Comparison of ENCODE assay signal across 18 cellular contexts in genomic region chr15:88901713-88902490, GRCh38. TPM values are rescaled to one million over a fixed set of nuclear protein-coding genes. Genes with fewer than 3 reads are reported as not detected.
A peak's percentile ranks its signal among the peaks of the same experiment; 100 is the strongest.
DNase-seq lines count a peak whose midpoint lies in the region; ATAC-seq, FAIRE-seq and TF ChIP-seq lines count a peak whose summit lies in the region.
"Had no signal": no experiment of that assay in that cellular context is flagged by ENCODE, and none has a peak within 500 bp of the region (broad histone marks: within the 10 kb centered on the region; RNA-seq: fewer than 3 reads in every experiment).

No MANE protein-coding gene starts in this region.

- TF ChIP-seq CTCF in A549 (IDR thresholded peaks at IDR 0.05) = no peak
- no peak for TF ChIP-seq CTCF in ascending aorta (IDR thresholded peaks at IDR 0.05)
- no peak for TF ChIP-seq CTCF in neural crest cell (conservative IDR thresholded peaks at IDR 0.05)

- no peaks in the 10 kb centered on the region for H3K36me3 ChIP-seq in CD8-positive, alpha-beta memory T cell (ENCODE audit: insufficient read depth, low read length)
- H3K36me3 ChIP-seq in ascending aorta = peaks cover 58 to 82% of the 10 kb centered on the region in 2 donors

- intact Hi-C loops in ascending aorta (cut with DNase I) (loop anchor here (5.0 kb wide), 1 partner anchor 225 kb away; no protein-coding TSS in a partner anchor), left cardiac atrium (cut with DNase I) (loop anchor here in 1 of 2 donors (5.0 kb wide), 1 partner anchor 275 kb away; no protein-coding TSS in a partner anchor)

- no peak overlapping the region for H3K4me3 Mint-ChIP-seq in CD8-positive, alpha-beta memory T cell
- H3K4me3 Mint-ChIP-seq in neural crest cell = no peak overlapping the region

- peaks cover 0 to 1% of the 10 kb centered on the region in 2 donors for H3K27me3 Mint-ChIP-seq in CD8-positive, alpha-beta memory T cell
- H3K27me3 Mint-ChIP-seq in neural crest cell (ENCODE audit: low read depth) = no peaks in the 10 kb centered on the region

- no peak for TF ChIP-seq EP300 in A549 (IDR thresholded peaks at IDR 0.05)

- FAIRE-seq in A549 (lab: Jason Lieb, UNC) = no peak

- peak overlapping the region in 1 of 2 experiments; percentile 2; a peak in 3 of 6 replicates for H3K27ac ChIP-seq in A549
- H3K27ac ChIP-seq in CD8-positive, alpha-beta memory T cell (ENCODE audit: low read depth, low read length) = no peak overlapping the region
- peak overlapping the region; percentile 81 to 83 for H3K27ac ChIP-seq in ascending aorta
- H3K27ac ChIP-seq: dorsolateral prefrontal cortex, suprapubic skin had no signal

- peaks cover 26 to 46% (median 44%) of the 10 kb centered on the region in 3 donors for H3K4me1 Mint-ChIP-seq in CD8-positive, alpha-beta memory T cell
- H3K4me1 Mint-ChIP-seq in neural crest cell = peaks cover 22% of the 10 kb centered on the region

- 86% methylated on average over 11 of the region's 11 CpGs for WGBS in A549 (ENCODE audit: missing lambda C conversion rate)

- H3K27me3 ChIP-seq in CD8-positive, alpha-beta memory T cell (ENCODE audit: insufficient read depth, low read length, poor library complexity, severe bottlenecking) = no peaks in the 10 kb centered on the region
- H3K27me3 ChIP-seq in ascending aorta = no peaks in the 10 kb centered on the region
- H3K27me3 ChIP-seq: suprapubic skin had no signal

- TF ChIP-seq POLR2A in A549 (IDR thresholded peaks at IDR 0.05; ENCODE audit: low read length) = no peak

- H3K9me3 ChIP-seq in A549 = no peaks in the 10 kb centered on the region
- H3K9me3 ChIP-seq in CD8-positive, alpha-beta memory T cell (ENCODE audit: low read length) = no peaks in the 10 kb centered on the region
- H3K9me3 ChIP-seq in ascending aorta = no peaks in the 10 kb centered on the region
- H3K9me3 ChIP-seq: suprapubic skin had no signal

- H3K27ac Mint-ChIP-seq in CD8-positive, alpha-beta memory T cell = peak overlapping the region; percentile 62 to 95 (median 78)
- peak overlapping the region; percentile 35 for H3K27ac Mint-ChIP-seq in neural crest cell (ENCODE audit: unreplicated experiment)

- ATAC-seq in A549 (no peak), left cardiac atrium (no peak)

- H3K36me3 Mint-ChIP-seq in CD8-positive, alpha-beta memory T cell = peaks cover 4 to 25% (median 7%) of the 10 kb centered on the region in 3 donors
- H3K36me3 Mint-ChIP-seq in neural crest cell (ENCODE audit: low read depth) = peaks cover 11% of the 10 kb centered on the region

- H3K4me1 ChIP-seq in A549 = peaks cover 45% of the 10 kb centered on the region
- peaks cover 43% of the 10 kb centered on the region for H3K4me1 ChIP-seq in CD8-positive, alpha-beta memory T cell (ENCODE audit: insufficient read depth, low read length)
- H3K4me1 ChIP-seq in ascending aorta = peaks cover 8 to 77% of the 10 kb centered on the region in 2 donors

- no peak for DNase-seq in A549 (ENCODE audit: low read depth in 1 of 2, low spot score in 1 of 2)
- no peak for DNase-seq in CD8-positive, alpha-beta memory T cell
- DNase-seq in ascending aorta (ENCODE audit: low spot score in 2 of 2) = no peak
- DNase-seq in neural crest cell (ENCODE audit: low read depth, low spot score) = no peak
- no peak for DNase-seq in COLO829 (ENCODE audit: low spot score)
- no peak for DNase-seq in NCI-H2227 (lab: John Stamatoyannopoulos, UW; ENCODE audit: unreplicated experiment)
- no peak for DNase-seq in left cardiac atrium
- DNase-seq: Calu3; dorsolateral prefrontal cortex; foreskin melanocyte; kidney glomerular epithelial cell; NCI-H1048; NCI-H2081; NCI-H524 treated with DMSO at 0.1 percent for 48 hours; stimulated activated CD4-positive, alpha-beta T cell treated with anti-CD3 and anti-CD28 coated beads, Interleukin-12 subunit alpha, Interleukin-12 subunit beta, amount 100 ng/mL, for 4 hours; stimulated activated CD8-positive, alpha-beta memory T cell treated with anti-CD3 and anti-CD28 coated beads, Interleukin-4, amount 100 ng/mL, for 48 hours had no signal

- TF ChIP-seq RAD21 in A549 (conservative IDR thresholded peaks at IDR 0.05 in 1 of 2, IDR thresholded peaks at IDR 0.05 in 1 of 2) = no peak

- H3K4me3 ChIP-seq in A549 = no peak overlapping the region
- no peak overlapping the region for H3K4me3 ChIP-seq in CD8-positive, alpha-beta memory T cell (ENCODE audit: low read length)
- no peak overlapping the region for H3K4me3 ChIP-seq in ascending aorta
- H3K4me3 ChIP-seq: dorsolateral prefrontal cortex, suprapubic skin had no signal

- POLR2A ChIA-PET in A549 (lab: Yijun Ruan, JAX) = interaction anchor here (1.3 kb wide), 1 partner anchor 12 kb away, joined by 3 read pairs; no protein-coding TSS in a partner anchor
- POLR2A ChIA-PET in CD8-positive, alpha-beta memory T cell (lab: Charles Lee) = interaction anchor here (0.6 kb wide), 1 partner anchor 343 kb away, joined by 3 read pairs; no protein-coding TSS in a partner anchor

- CTCF ChIA-PET in A549 (lab: Yijun Ruan, JAX) = interaction anchor here (0.5 to 32.8 kb wide), 13 partner anchors 8 to 457 kb away, joined by 3 to 851 read pairs (median 67); partner anchors contain the start of genes HAPLN3 and MFGE8
- CTCF ChIA-PET in CD8-positive, alpha-beta memory T cell (lab: Charles Lee) = interaction anchor here (1.5 to 6.7 kb wide), 3 partner anchors 8 to 276 kb away, joined by 4 to 94 read pairs (median 59); partner anchors contain the start of gene HAPLN3

- no peak overlapping the region for H3K4me2 ChIP-seq in A549

- H3K9me3 Mint-ChIP-seq in CD8-positive, alpha-beta memory T cell = no peaks in the 10 kb centered on the region
- H3K9me3 Mint-ChIP-seq in neural crest cell = no peaks in the 10 kb centered on the region

TF ChIP-seq in A549, 52 proteins besides CTCF, POLR2A, EP300 and RAD21:
- TF ChIP-seq KDM5A (IDR thresholded peaks at IDR 0.05) (no peak), ZFP36 (IDR thresholded peaks at IDR 0.05; ENCODE audit: borderline replicate concordance, partially characterized antibody) (peak; percentile 92)

RNA-seq across cellular contexts. Expression of gene HAPLN3, which starts 6.6 kb away (rescaled TPM):
- polyA plus RNA-seq in A549 (2011; rRNA removed) = 7.5 and 8.5 TPM in 2 replicates
- 45.3 and 47.5 TPM in 2 replicates for polyA plus RNA-seq in A549 (2012; cell fraction: cytosol; rRNA removed)
- 188 and 231 TPM in 2 replicates for polyA plus RNA-seq in A549 (2012; cell fraction: nucleus; rRNA removed)
- polyA plus RNA-seq in A549 (2017; fragmentation: RNase III; extraction: RNeasy Plus Mini Kit Qiagen cat#74134 plus additional on column Dnase treatment) = 39.7 to 54.3 TPM (median 45.3 TPM) in 3 replicates
- polyA minus RNA-seq in A549 (2011; rRNA and poly(A)+ RNA removed) = 5.4 and 5.8 TPM in 2 replicates
- 10 to 100 TPM; 32.2 to 32.3 TPM for total RNA-seq in CD8-positive, alpha-beta memory T cell
- 24.6 TPM for polyA plus RNA-seq in CD8-positive, alpha-beta memory T cell
- total RNA-seq in ascending aorta = 189 TPM
- 2.4 and 2.9 TPM in 2 replicates for total RNA-seq in neural crest cell
- total RNA-seq in left cardiac atrium = 1 to 10 TPM; 3.3 to 7.2 TPM
- polyA plus RNA-seq: neural cell had no signal

RNA-seq across cellular contexts. Expression of gene MFGE8, which starts 11.3 kb away (rescaled TPM):
- polyA plus RNA-seq in A549 (2011; rRNA removed) (206 and 213 TPM in 2 replicates), A549 (2017; fragmentation: RNase III; extraction: RNeasy Plus Mini Kit Qiagen cat#74134 plus additional on column Dnase treatment) (403 to 506 TPM (median 446 TPM) in 3 replicates)
- polyA plus RNA-seq in A549 (2012; cell fraction: cytosol; rRNA removed) = 330 and 384 TPM in 2 replicates
- polyA plus RNA-seq in A549 (2012; cell fraction: nucleus; rRNA removed) = 1,238 and 1,252 TPM in 2 replicates
- polyA minus RNA-seq in A549 (2011; rRNA and poly(A)+ RNA removed) = 165 and 194 TPM in 2 replicates
- total RNA-seq in CD8-positive, alpha-beta memory T cell = 10 to 100 TPM; 23.0 to 27.1 TPM
- polyA plus RNA-seq in CD8-positive, alpha-beta memory T cell = 9.6 TPM
- total RNA-seq in ascending aorta (1,738 TPM), neural crest cell (104 and 113 TPM in 2 replicates), left cardiac atrium (100 to 1,000 TPM; 250 to 412 TPM)
